Comparison of ENCODE assay signal across 13 cellular contexts in genomic region chr5:160479926-160480325, GRCh38. TPM values are rescaled to one million over a fixed set of nuclear protein-coding genes. Genes with fewer than 3 reads are reported as not detected.
A peak's percentile ranks its signal among the peaks of the same experiment; 100 is the strongest.
DNase-seq lines count a peak whose midpoint lies in the region; ATAC-seq lines count a peak whose summit lies in the region.
"Had no signal": no experiment of that assay in that cellular context is flagged by ENCODE, and none has a peak within 500 bp of the region (broad histone marks: within the 10 kb centered on the region; RNA-seq: fewer than 3 reads in every experiment).

No MANE protein-coding gene starts in this region.

- peaks cover 68% of the 10 kb centered on the region for H3K4me1 Mint-ChIP-seq in T-helper 1 cell treated with Interleukin-12 subunit alpha and Interleukin-12 subunit beta and Interleukin-4 antibody, amounts not matched to agents 30 μg/mL and 1 μg/mL, for 36 hours (ENCODE audit: low read depth)
- H3K4me1 Mint-ChIP-seq in central memory CD8-positive, alpha-beta T cell: peaks cover 63% of the 10 kb centered on the region
- H3K4me1 Mint-ChIP-seq in stimulated activated naive B cell treated with anti-CD40 and anti-IgM and Interleukin-4, amounts not matched to agents 10 μg/mL and 1 μg/mL and 100 μg/mL, for 72 hours: peaks cover 14 to 42% of the 10 kb centered on the region in 2 donors

- H3K9me3 Mint-ChIP-seq in T-helper 1 cell treated with Interleukin-12 subunit alpha and Interleukin-12 subunit beta and Interleukin-4 antibody, amounts not matched to agents 30 μg/mL and 1 μg/mL, for 36 hours: no peaks in the 10 kb centered on the region
- no peaks in the 10 kb centered on the region for H3K9me3 Mint-ChIP-seq in central memory CD8-positive, alpha-beta T cell
- no peaks in the 10 kb centered on the region for H3K9me3 Mint-ChIP-seq in stimulated activated naive B cell treated with anti-CD40 and anti-IgM and Interleukin-4, amounts not matched to agents 10 μg/mL and 1 μg/mL and 100 μg/mL, for 72 hours

- peak overlapping the region; percentile 2 for H3K4me3 Mint-ChIP-seq in T-helper 1 cell treated with Interleukin-12 subunit alpha and Interleukin-12 subunit beta and Interleukin-4 antibody, amounts not matched to agents 30 μg/mL and 1 μg/mL, for 36 hours
- peak overlapping the region; percentile 18 for H3K4me3 Mint-ChIP-seq in central memory CD8-positive, alpha-beta T cell
- no peak overlapping the region for H3K4me3 Mint-ChIP-seq in stimulated activated naive B cell treated with anti-CD40 and anti-IgM and Interleukin-4, amounts not matched to agents 10 μg/mL and 1 μg/mL and 100 μg/mL, for 72 hours

- DNase-seq in T-helper 1 cell (no peak), M059J (ENCODE audit: low read depth) (peak; percentile 87), occipital lobe (lab: John Stamatoyannopoulos, UW) (peak; percentile 60), NCI-H524 (lab: John Stamatoyannopoulos, UW) (no peak)
- no peak for DNase-seq in central memory CD8-positive, alpha-beta T cell (ENCODE audit: low spot score in 2 of 2)
- DNase-seq in stimulated activated CD4-positive, alpha-beta T cell treated with anti-CD3 and anti-CD28 coated beads, Interleukin-2, amount 100 ng/mL, for 48 hours: no peak
- DNase-seq in stimulated activated naive B cell treated with anti-CD40 and anti-IgM and Interleukin-4, amounts not matched to agents 10 μg/mL and 1 μg/mL and 100 μg/mL, for 72 hours: no peak
- DNase-seq: kidney glomerular epithelial cell, NCI-H1417, retina, Right ventricle myocardium superior had no signal

- H3K36me3 Mint-ChIP-seq in T-helper 1 cell treated with Interleukin-12 subunit alpha and Interleukin-12 subunit beta and Interleukin-4 antibody, amounts not matched to agents 30 μg/mL and 1 μg/mL, for 36 hours (ENCODE audit: low read depth): peaks cover 68% of the 10 kb centered on the region
- peaks cover 19% of the 10 kb centered on the region for H3K36me3 Mint-ChIP-seq in central memory CD8-positive, alpha-beta T cell (ENCODE audit: insufficient read depth)
- H3K36me3 Mint-ChIP-seq in stimulated activated naive B cell treated with anti-CD40 and anti-IgM and Interleukin-4, amounts not matched to agents 10 μg/mL and 1 μg/mL and 100 μg/mL, for 72 hours: peaks cover 35 to 49% of the 10 kb centered on the region in 2 donors

- H3K27ac Mint-ChIP-seq in T-helper 1 cell treated with Interleukin-12 subunit alpha and Interleukin-12 subunit beta and Interleukin-4 antibody, amounts not matched to agents 30 μg/mL and 1 μg/mL, for 36 hours: peak overlapping the region; percentile 76
- H3K27ac Mint-ChIP-seq in central memory CD8-positive, alpha-beta T cell (ENCODE audit: low read depth): peak overlapping the region; percentile 67
- no peak overlapping the region for H3K27ac Mint-ChIP-seq in stimulated activated naive B cell treated with anti-CD40 and anti-IgM and Interleukin-4, amounts not matched to agents 10 μg/mL and 1 μg/mL and 100 μg/mL, for 72 hours

- H3K27me3 Mint-ChIP-seq in T-helper 1 cell treated with Interleukin-12 subunit alpha and Interleukin-12 subunit beta and Interleukin-4 antibody, amounts not matched to agents 30 μg/mL and 1 μg/mL, for 36 hours (ENCODE audit: low read depth): no peaks in the 10 kb centered on the region
- no peaks in the 10 kb centered on the region for H3K27me3 Mint-ChIP-seq in central memory CD8-positive, alpha-beta T cell
- peaks cover 0 to 6% of the 10 kb centered on the region in 2 donors for H3K27me3 Mint-ChIP-seq in stimulated activated naive B cell treated with anti-CD40 and anti-IgM and Interleukin-4, amounts not matched to agents 10 μg/mL and 1 μg/mL and 100 μg/mL, for 72 hours

- ATAC-seq in central memory CD8-positive, alpha-beta T cell (replicated peaks; ENCODE audit: extremely low read depth, poor library complexity, severe bottlenecking): no peak
- no peak for ATAC-seq in stimulated activated naive B cell treated with anti-CD40 and anti-IgM and Interleukin-4, amounts not matched to agents 10 μg/mL and 1 μg/mL and 100 μg/mL, for 72 hours (replicated peaks)
- ATAC-seq: A549 had no signal

RNA-seq across cellular contexts. Expression of gene PTTG1, which starts 58.3 kb away (rescaled TPM):
- total RNA-seq in M059J (2014; rRNA removed; shearing (Covaris generic)): 1,224 and 1,388 TPM in 2 replicates
- total RNA-seq in occipital lobe: 10.8 TPM

Comparison
In these comparisons a context has a peak if more than half of its experiments do, and no peak if none do; other contexts are left out.
1. H3K4me3 Mint-ChIP-seq: peak in T-helper 1 cell treated with Interleukin-12 subunit alpha and Interleukin-12 subunit beta and Interleukin-4 antibody, amounts not matched to agents 30 μg/mL and 1 μg/mL, for 36 hours (single experiment) and central memory CD8-positive, alpha-beta T cell (single experiment); none in stimulated activated naive B cell treated with anti-CD40 and anti-IgM and Interleukin-4, amounts not matched to agents 10 μg/mL and 1 μg/mL and 100 μg/mL, for 72 hours (0 of 2).
2. DNase-seq: peak in M059J (single experiment) and occipital lobe (single experiment); none in T-helper 1 cell (0 of 5), central memory CD8-positive, alpha-beta T cell (0 of 2), stimulated activated CD4-positive, alpha-beta T cell treated with anti-CD3 and anti-CD28 coated beads, Interleukin-2, amount 100 ng/mL, for 48 hours (0 of 2), NCI-H524 (0 of 2) and stimulated activated naive B cell treated with anti-CD40 and anti-IgM and Interleukin-4, amounts not matched to agents 10 μg/mL and 1 μg/mL and 100 μg/mL, for 72 hours (single experiment).
3. RNA of gene PTTG1, which starts 58.3 kb away (total RNA-seq): 1,224 to 1,388 TPM in M059J; 10.8 TPM in occipital lobe (single experiment); every median in the first group is over 100 times any median in the second.